Comparison of ENCODE assay signal across 1 cellular context in the genomic region with DNA sequence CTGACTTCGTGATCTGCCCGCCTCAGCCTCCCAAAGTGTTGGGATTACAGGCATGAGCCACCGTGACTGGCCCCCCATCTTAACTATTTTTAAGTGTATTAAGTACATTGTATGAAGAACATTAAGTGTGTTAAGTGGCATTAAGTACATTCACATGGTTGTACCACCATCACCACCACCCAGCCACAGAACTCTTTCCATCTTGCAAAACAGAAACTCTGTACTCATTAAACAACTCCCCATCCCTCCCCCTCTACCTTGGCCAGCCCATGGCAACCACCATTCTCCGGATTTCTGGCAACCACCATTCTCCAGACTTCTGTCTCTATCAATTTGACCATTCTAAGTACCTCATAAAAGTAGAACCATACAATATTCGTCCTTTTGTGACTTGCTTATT.
TF ChIP-seq lines count a peak whose summit lies in the region.

No MANE protein-coding gene starts in this region.

TF ChIP-seq in IMR-90, 13 proteins besides CTCF, POLR2A, EP300 and RAD21:
- TF ChIP-seq RFX5 (IDR thresholded peaks at IDR 0.05; ENCODE audit: low read depth, low read length) (no peak), NFE2L2 (IDR thresholded peaks at IDR 0.05; ENCODE audit: low read depth, low read length) (no peak), MXI1 (IDR thresholded peaks at IDR 0.05; ENCODE audit: borderline replicate concordance, low read depth, low read length) (no peak), SMC3 (IDR thresholded peaks at IDR 0.05; ENCODE audit: low read depth, low read length) (no peak), CHD1 (IDR thresholded peaks at IDR 0.05; ENCODE audit: low read depth, low read length) (no peak), RCOR1 (IDR thresholded peaks at IDR 0.05; ENCODE audit: insufficient replicate concordance, low read length) (no peak), BHLHE40 (IDR thresholded peaks at IDR 0.05; ENCODE audit: low read depth, low read length) (no peak), FOS (IDR thresholded peaks at IDR 0.05; ENCODE audit: low read depth, low read length) (no peak), MAFK (IDR thresholded peaks at IDR 0.05; ENCODE audit: low read depth, low read length) (no peak)
- TF ChIP-seq, protein P1, sequence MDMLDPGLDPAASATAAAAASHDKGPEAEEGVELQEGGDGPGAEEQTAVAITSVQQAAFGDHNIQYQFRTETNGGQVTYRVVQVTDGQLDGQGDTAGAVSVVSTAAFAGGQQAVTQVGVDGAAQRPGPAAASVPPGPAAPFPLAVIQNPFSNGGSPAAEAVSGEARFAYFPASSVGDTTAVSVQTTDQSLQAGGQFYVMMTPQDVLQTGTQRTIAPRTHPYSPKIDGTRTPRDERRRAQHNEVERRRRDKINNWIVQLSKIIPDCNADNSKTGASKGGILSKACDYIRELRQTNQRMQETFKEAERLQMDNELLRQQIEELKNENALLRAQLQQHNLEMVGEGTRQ (IDR thresholded peaks at IDR 0.05; ENCODE audit: low read depth, low read length): no peak
- TF ChIP-seq, protein P2, sequence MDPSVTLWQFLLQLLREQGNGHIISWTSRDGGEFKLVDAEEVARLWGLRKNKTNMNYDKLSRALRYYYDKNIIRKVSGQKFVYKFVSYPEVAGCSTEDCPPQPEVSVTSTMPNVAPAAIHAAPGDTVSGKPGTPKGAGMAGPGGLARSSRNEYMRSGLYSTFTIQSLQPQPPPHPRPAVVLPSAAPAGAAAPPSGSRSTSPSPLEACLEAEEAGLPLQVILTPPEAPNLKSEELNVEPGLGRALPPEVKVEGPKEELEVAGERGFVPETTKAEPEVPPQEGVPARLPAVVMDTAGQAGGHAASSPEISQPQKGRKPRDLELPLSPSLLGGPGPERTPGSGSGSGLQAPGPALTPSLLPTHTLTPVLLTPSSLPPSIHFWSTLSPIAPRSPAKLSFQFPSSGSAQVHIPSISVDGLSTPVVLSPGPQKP (IDR thresholded peaks at IDR 0.05; ENCODE audit: borderline replicate concordance, low read depth, low read length): no peak
